ENCODE assay signal across 9 cellular contexts in the genomic region with DNA sequence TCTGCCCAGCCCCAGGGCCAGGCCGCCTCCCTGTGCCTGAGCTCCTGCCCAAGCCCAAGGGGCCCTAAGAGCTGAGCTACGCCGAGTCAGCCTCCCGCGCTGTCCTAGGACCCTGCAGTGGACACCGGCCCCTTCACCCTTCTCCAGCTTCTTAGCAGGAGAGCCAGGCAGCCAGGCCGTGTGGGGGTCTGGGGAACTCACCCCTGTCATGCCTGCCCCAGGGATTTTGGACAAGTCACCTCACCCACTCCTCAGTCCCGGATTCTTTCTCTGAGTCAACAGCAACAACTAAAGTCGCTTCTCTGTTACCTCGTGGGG.
DNase-seq lines count a peak whose midpoint lies in the region; ATAC-seq and TF ChIP-seq lines count a peak whose summit lies in the region.
"Had no signal": no experiment of that assay in that cellular context is flagged by ENCODE, and none has a peak within 500 bp of the region (broad histone marks: within the 10 kb centered on the region; RNA-seq: fewer than 3 reads in every experiment).

No MANE protein-coding gene starts in this region.

- no peaks in the 10 kb centered on the region for H3K27me3 ChIP-seq in parathyroid adenoma (ENCODE audit: control insufficient read depth, insufficient read depth, low read length)

- peak overlapping the region; percentile 91 for H3K4me3 Mint-ChIP-seq in activated naive CD8-positive, alpha-beta T cell treated with anti-CD3 and anti-CD28 coated beads, Interleukin-2, amount 10 ng/mL, durations not matched to agents 7 days and 5 days
- no peak overlapping the region for H3K4me3 Mint-ChIP-seq in Calu3 (ENCODE audit: low read depth, unreplicated experiment)

- peak overlapping the region; percentile 95 for H3K27ac Mint-ChIP-seq in activated naive CD8-positive, alpha-beta T cell treated with anti-CD3 and anti-CD28 coated beads, Interleukin-2, amount 10 ng/mL, durations not matched to agents 7 days and 5 days
- H3K27ac Mint-ChIP-seq in Calu3 (ENCODE audit: unreplicated experiment): no peak overlapping the region

- H3K4me3 ChIP-seq in parathyroid adenoma (ENCODE audit: low read depth, low read length): no peak overlapping the region

- H2AFZ ChIP-seq in parathyroid adenoma: peak overlapping the region; percentile 84

- ATAC-seq in GM18511 (IDR thresholded peaks at IDR 0.05; ENCODE audit: unreplicated experiment) (peak; percentile 4), HG02588 (IDR thresholded peaks at IDR 0.05; ENCODE audit: unreplicated experiment) (peak; percentile 5)
- no peak for ATAC-seq in activated naive CD8-positive, alpha-beta T cell treated with anti-CD3 and anti-CD28 coated beads, Interleukin-2, amount 10 ng/mL, durations not matched to agents 7 days and 5 days (ENCODE audit: low read depth)

- H3K4me1 ChIP-seq in parathyroid adenoma: peaks cover 4% of the 10 kb centered on the region

- DNase-seq in activated naive CD8-positive, alpha-beta T cell treated with anti-CD3 and anti-CD28 coated beads, Interleukin-2, amount 10 ng/mL, durations not matched to agents 7 days and 5 days: no peak
- no peak for DNase-seq in GM10266 (ENCODE audit: extremely low spot score)
- no peak for DNase-seq in NOMO-1 treated with DMSO at 0.1 percent for 48 hours (lab: John Stamatoyannopoulos, UW; ENCODE audit: unreplicated experiment)
- no peak for DNase-seq in cortex of kidney (lab: John Stamatoyannopoulos, UW)
- DNase-seq in Calu3: no peak
- DNase-seq: NCI-H1930 had no signal

- H3K9me3 Mint-ChIP-seq in activated naive CD8-positive, alpha-beta T cell treated with anti-CD3 and anti-CD28 coated beads, Interleukin-2, amount 10 ng/mL, durations not matched to agents 7 days and 5 days: no peaks in the 10 kb centered on the region
- no peaks in the 10 kb centered on the region for H3K9me3 Mint-ChIP-seq in Calu3 (ENCODE audit: low read depth, unreplicated experiment)

- H3K9ac ChIP-seq in parathyroid adenoma: no peak overlapping the region

- CTCF ChIA-PET in Calu3 (lab: Charles Lee): interaction anchor here (0.6 to 1.0 kb wide), 3 partner anchors 11 to 331 kb away, joined by 3 read pairs; no protein-coding TSS in a partner anchor

- no peak for TF ChIP-seq CTCF in parathyroid adenoma (IDR thresholded peaks at IDR 0.05)
- TF ChIP-seq CTCF in GM10266 (IDR thresholded peaks at IDR 0.05; ENCODE audit: control insufficient read depth, insufficient read depth, low read depth, missing control alignments): no peak
- no peak for TF ChIP-seq CTCF in Calu3 (IDR thresholded peaks at IDR 0.05; ENCODE audit: unreplicated experiment)

- no peaks in the 10 kb centered on the region for H3K9me3 ChIP-seq in parathyroid adenoma (ENCODE audit: control insufficient read depth, low read length)

- peak overlapping the region; percentile 40 for H3K4me2 ChIP-seq in parathyroid adenoma (ENCODE audit: low read length)

- H3K27ac ChIP-seq in parathyroid adenoma: peak overlapping the region; percentile 71

- no peaks in the 10 kb centered on the region for H3K36me3 ChIP-seq in parathyroid adenoma (ENCODE audit: control insufficient read depth, insufficient read depth, low read length)

- POLR2A ChIA-PET in activated naive CD8-positive, alpha-beta T cell treated with anti-CD3 and anti-CD28 coated beads, Interleukin-2, amount 10 ng/mL, durations not matched to agents 7 days and 5 days (lab: Charles Lee): interaction anchor here (1.0 to 3.6 kb wide), 7 partner anchors 10 to 79 kb away, joined by 3 to 125 read pairs (median 10); a partner anchor contains a TSS

- H3K4me1 Mint-ChIP-seq in activated naive CD8-positive, alpha-beta T cell treated with anti-CD3 and anti-CD28 coated beads, Interleukin-2, amount 10 ng/mL, durations not matched to agents 7 days and 5 days: peaks cover 33% of the 10 kb centered on the region
- H3K4me1 Mint-ChIP-seq in Calu3 (ENCODE audit: low read depth, unreplicated experiment): no peaks in the 10 kb centered on the region

- intact Hi-C loops in Calu3 (cut with micrococcal nuclease; ENCODE audit: unreplicated experiment): no loop called here

- H3K79me2 ChIP-seq in parathyroid adenoma: peaks cover 6% of the 10 kb centered on the region

- H3K27me3 Mint-ChIP-seq in activated naive CD8-positive, alpha-beta T cell treated with anti-CD3 and anti-CD28 coated beads, Interleukin-2, amount 10 ng/mL, durations not matched to agents 7 days and 5 days: no peaks in the 10 kb centered on the region
- H3K27me3 Mint-ChIP-seq in Calu3 (ENCODE audit: unreplicated experiment): no peaks in the 10 kb centered on the region

- no TSS peak for BruUV-seq in Calu3 (replicated peaks; lab: Mats Ljungman, UMichigan)

- H3K36me3 Mint-ChIP-seq in activated naive CD8-positive, alpha-beta T cell treated with anti-CD3 and anti-CD28 coated beads, Interleukin-2, amount 10 ng/mL, durations not matched to agents 7 days and 5 days: peaks cover 17% of the 10 kb centered on the region
- H3K36me3 Mint-ChIP-seq in Calu3 (ENCODE audit: insufficient read depth, unreplicated experiment): no peaks in the 10 kb centered on the region
